In the genomic region with DNA sequence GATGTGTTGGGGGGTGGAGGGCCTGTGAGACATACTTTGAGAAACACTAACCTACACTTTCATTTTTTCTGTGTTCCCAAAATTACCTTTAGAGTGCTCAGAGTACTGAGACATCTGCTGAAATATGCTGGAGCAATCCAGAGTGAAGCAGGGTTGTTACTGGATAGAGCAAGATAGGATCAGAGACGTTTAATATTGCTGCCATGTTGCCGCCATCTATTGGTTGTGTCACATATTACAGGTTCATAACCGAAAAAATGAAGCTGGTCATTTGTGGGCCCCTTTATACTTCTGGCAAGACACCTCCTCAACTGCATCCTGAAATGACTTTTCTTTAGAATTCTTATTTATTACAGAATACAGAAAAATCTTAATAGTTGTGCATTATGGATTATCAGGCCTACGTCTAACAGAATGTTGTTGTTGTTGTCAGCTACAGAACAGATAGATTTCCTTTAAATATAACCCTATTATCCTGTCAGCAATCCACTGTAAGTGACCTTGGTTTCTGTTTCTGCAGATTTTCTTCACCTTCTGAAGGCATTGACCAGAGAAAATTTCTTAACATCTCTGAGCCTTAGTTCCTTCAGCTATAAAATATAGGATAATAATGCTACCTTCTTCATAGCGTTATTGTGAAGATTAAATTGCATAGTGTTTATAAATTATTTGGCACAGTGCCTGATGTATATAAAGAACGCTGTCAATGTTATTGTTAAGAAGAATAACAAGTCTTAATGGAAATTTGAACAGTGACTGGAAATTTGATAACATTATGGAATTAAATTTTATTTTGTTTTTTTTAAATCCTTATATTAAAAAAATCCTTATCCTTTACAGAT, we compare ENCODE assay signal across 7 cellular contexts. TPM values are rescaled to one million over a fixed set of nuclear protein-coding genes. Genes with fewer than 3 reads are reported as not detected.
DNase-seq lines count a peak whose midpoint lies in the region; ATAC-seq, FAIRE-seq and TF ChIP-seq lines count a peak whose summit lies in the region.

No MANE protein-coding gene starts in this region.

- TF ChIP-seq CTCF in MM.1S (IDR thresholded peaks at IDR 0.05; ENCODE audit: low read length) (peak; percentile 85), bronchial epithelial cell (IDR thresholded peaks at IDR 0.05; ENCODE audit: insufficient read depth, low read length, severe bottlenecking) (peak; percentile 61)

- FAIRE-seq in bronchial epithelial cell (lab: Jason Lieb, UNC) = no peak

- ATAC-seq in GM21529 (IDR thresholded peaks at IDR 0.05; ENCODE audit: unreplicated experiment) = peak; percentile 66

- DNase-seq in Daoy (ENCODE audit: low read depth) (peak; percentile 72), MM.1S (peak; percentile 71), SHP77 treated with DMSO at 0.1 percent for 48 hours (lab: John Stamatoyannopoulos, UW) (peak; percentile 43), bronchial epithelial cell (ENCODE audit: low read depth) (peak; percentile 57), kidney tubule cell (ENCODE audit: low spot score) (peak; percentile 66), superior temporal gyrus (ENCODE audit: extremely low spot score) (peak; percentile 79)

- no peaks in the 10 kb centered on the region for H3K79me2 ChIP-seq in MM.1S (ENCODE audit: low read length)

- no peaks in the 10 kb centered on the region for H3F3A ChIP-seq in MM.1S (ENCODE audit: insufficient read depth, low read length)

- no peak overlapping the region for H3K27ac ChIP-seq in MM.1S (ENCODE audit: low read length)

- H2AFZ ChIP-seq in MM.1S (ENCODE audit: low read length) = no peak overlapping the region

- H3K4me2 ChIP-seq in MM.1S (ENCODE audit: low read depth, low read length) = no peak overlapping the region

- H4K20me1 ChIP-seq in MM.1S (ENCODE audit: insufficient read depth, low read length) = no peaks in the 10 kb centered on the region

- no peaks in the 10 kb centered on the region for H3K36me3 ChIP-seq in MM.1S (replicated peaks; ENCODE audit: insufficient read depth, low read length)
- no peaks in the 10 kb centered on the region for H3K36me3 ChIP-seq in bronchial epithelial cell (ENCODE audit: control insufficient read depth, insufficient read depth, low read length)

- no peaks in the 10 kb centered on the region for H3K27me3 ChIP-seq in MM.1S (replicated peaks; ENCODE audit: insufficient read depth, low read length)
- H3K27me3 ChIP-seq in bronchial epithelial cell (ENCODE audit: control insufficient read depth, insufficient read depth, low read length) = no peaks in the 10 kb centered on the region

- H3K9ac ChIP-seq in MM.1S (ENCODE audit: low read length) = no peak overlapping the region

- H3K9me2 ChIP-seq in MM.1S (replicated peaks; ENCODE audit: insufficient read depth, low read length) = no peaks in the 10 kb centered on the region

- H3K9me3 ChIP-seq in MM.1S (replicated peaks; ENCODE audit: insufficient read depth, low read length) = no peaks in the 10 kb centered on the region

- peaks cover 9% of the 10 kb centered on the region for H3K4me1 ChIP-seq in MM.1S (ENCODE audit: low read length)

- H3K4me3 ChIP-seq in MM.1S (ENCODE audit: low read length) = no peak overlapping the region
- H3K4me3 ChIP-seq in bronchial epithelial cell (ENCODE audit: low read depth, low read length) = no peak overlapping the region

RNA-seq across cellular contexts. Expression of a gene that starts 16.2 kb away (rescaled TPM):
- total RNA-seq in Daoy (2014; rRNA removed; shearing (Covaris generic)) = 163 and 168 TPM in 2 replicates
- 43.7 and 52.6 TPM in 2 replicates for total RNA-seq in bronchial epithelial cell
